In genomic region chr4:101356928-101357327, GRCh38 we compare ENCODE assay signal across 10 cellular contexts. TPM values are rescaled to one million over a fixed set of nuclear protein-coding genes. Genes with fewer than 3 reads are reported as not detected.
A peak's percentile ranks its signal among the peaks of the same experiment; 100 is the strongest.
DNase-seq lines count a peak whose midpoint lies in the region; ATAC-seq and TF ChIP-seq lines count a peak whose summit lies in the region.
"Had no signal": no experiment of that assay in that cellular context is flagged by ENCODE, and none has a peak within 500 bp of the region (broad histone marks: within the 10 kb centered on the region; RNA-seq: fewer than 3 reads in every experiment).

No MANE protein-coding gene starts in this region.

- no peaks in the 10 kb centered on the region for H4K20me1 ChIP-seq in mammary epithelial cell (ENCODE audit: insufficient read depth, low read length)
- H4K20me1 ChIP-seq: BLaER1 had no signal

- dilution Hi-C loops in mammary epithelial cell (cut with HindIII; ENCODE audit: low sequenced_read_pairs), result no loop called here

- H3K27me3 ChIP-seq in mammary epithelial cell (ENCODE audit: insufficient read depth, low read length) (no peaks in the 10 kb centered on the region), lower lobe of right lung (ENCODE audit: low read depth) (no peaks in the 10 kb centered on the region), esophagus muscularis mucosa (no peaks in the 10 kb centered on the region)
- H3K27me3 ChIP-seq: BLaER1 had no signal

- peak overlapping the region; percentile 90 for H3K4me2 ChIP-seq in mammary epithelial cell (ENCODE audit: insufficient read depth, low read depth, low read length)

- peak overlapping the region; percentile 50 for H2AFZ ChIP-seq in mammary epithelial cell (ENCODE audit: low read depth, low read length)

- CTCF ChIA-PET in mammary epithelial cell (lab: Charles Lee; ENCODE audit: low non-redundant PET), result no interaction called here

- peak overlapping the region in 2 of 3 experiments; percentile 14 to 41 for H3K4me3 ChIP-seq in mammary epithelial cell (replicated peaks in 1 of 3; ENCODE audit: insufficient read depth in 1 of 3, low read depth in 2 of 3, low read length in 3 of 3)
- H3K4me3 ChIP-seq in lower lobe of right lung, result no peak overlapping the region
- H3K4me3 ChIP-seq in esophagus muscularis mucosa, result no peak overlapping the region
- H3K4me3 ChIP-seq: BLaER1 had no signal

- H3K79me2 ChIP-seq in mammary epithelial cell (ENCODE audit: insufficient read depth, low read length), result no peaks in the 10 kb centered on the region

- H3K9ac ChIP-seq in mammary epithelial cell (ENCODE audit: insufficient read depth, low read length), result peak overlapping the region; percentile 86
- H3K9ac ChIP-seq: BLaER1 had no signal

- no peak for TF ChIP-seq EP300 in esophagus muscularis mucosa (IDR thresholded peaks at IDR 0.05)

- no TSS peak for BruUV-seq in mammary epithelial cell (replicated peaks; lab: Mats Ljungman, UMichigan)

- TF ChIP-seq CTCF in mammary epithelial cell (conservative IDR thresholded peaks at IDR 0.05 in 1 of 2, IDR thresholded peaks at IDR 0.05 in 1 of 2; ENCODE audit: extremely low read depth in 1 of 2, insufficient read depth in 1 of 2, low read depth in 1 of 2, low read length in 2 of 2) (no peak), lower lobe of right lung (IDR thresholded peaks at IDR 0.05) (no peak), esophagus muscularis mucosa (IDR thresholded peaks at IDR 0.05) (no peak)

- peak overlapping the region; percentile 100 for H3K27ac ChIP-seq in mammary epithelial cell (ENCODE audit: insufficient read depth, low read depth, low read length)
- H3K27ac ChIP-seq in lower lobe of right lung, result no peak overlapping the region
- H3K27ac ChIP-seq in esophagus muscularis mucosa (replicated peaks in 1 of 4), result no peak overlapping the region
- H3K27ac ChIP-seq: BLaER1 had no signal

- DNase-seq in ACHN, result peak; percentile 85
- peak; percentile 95 for DNase-seq in HT1080 (ENCODE audit: low read depth)
- peak; percentile 98 for DNase-seq in mammary epithelial cell
- DNase-seq in lower lobe of right lung, result no peak
- no peak for DNase-seq in esophagus muscularis mucosa (ENCODE audit: extremely low spot score)
- DNase-seq in stimulated activated naive CD4-positive, alpha-beta T cell treated with Interleukin-2 at 50 U/mL for 16 hours (lab: John Stamatoyannopoulos, UW), result no peak
- DNase-seq in globus pallidus (ENCODE audit: low spot score), result no peak
- DNase-seq in medulla oblongata (ENCODE audit: extremely low spot score), result no peak
- DNase-seq: stimulated activated CD4-positive, alpha-beta T cell treated with anti-CD3 and anti-CD28 coated beads, Interleukin-2, amount 100 ng/mL, for 48 hours had no signal

- H3K36me3 ChIP-seq in mammary epithelial cell (ENCODE audit: insufficient read depth, low read length) (no peaks in the 10 kb centered on the region), lower lobe of right lung (no peaks in the 10 kb centered on the region), esophagus muscularis mucosa (no peaks in the 10 kb centered on the region)
- H3K36me3 ChIP-seq: BLaER1 had no signal

- H3K9me3 ChIP-seq in mammary epithelial cell (replicated peaks; ENCODE audit: insufficient read depth, low read length) (no peaks in the 10 kb centered on the region), lower lobe of right lung (no peaks in the 10 kb centered on the region), esophagus muscularis mucosa (no peaks in the 10 kb centered on the region)
- H3K9me3 ChIP-seq: BLaER1 had no signal

- TF ChIP-seq POLR2A in esophagus muscularis mucosa (IDR thresholded peaks at IDR 0.05; ENCODE audit: low read depth), result no peak

- intact Hi-C loops in mammary epithelial cell (cut with micrococcal nuclease) (loop anchor here (1.0 kb wide), 2 partner anchors 9 to 10 kb away; no protein-coding TSS in a partner anchor), lower lobe of right lung (cut with DNase I) (no loop called here), esophagus muscularis mucosa (cut with DNase I) (no loop called here)

- ATAC-seq in lower lobe of right lung, result peak; percentile 74 to 75

- H3K4me1 ChIP-seq in mammary epithelial cell (ENCODE audit: insufficient read depth, low read length) (peaks cover 37% of the 10 kb centered on the region), lower lobe of right lung (peaks cover 13% of the 10 kb centered on the region), esophagus muscularis mucosa (peaks cover 0 to 16% (median 12%) of the 10 kb centered on the region in 4 donors)

- in situ Hi-C loops in ACHN (cut with HindIII; ENCODE audit: low pct_ligation_motif_present, low pct_unique_long_range_greater_than_20kb, low sequenced_read_pairs) (no loop called here), mammary epithelial cell (cut with MboI; ENCODE audit: low sequenced_read_pairs in 2 of 2) (no loop called here)

RNA-seq across cellular contexts. Expression of gene PPP3CA, which starts 9.6 kb away (rescaled TPM):
- total RNA-seq in HT1080 (2014; rRNA removed; shearing (Covaris generic)), result 37.7 and 39.6 TPM in 2 replicates
- 30.0 and 37.3 TPM in 2 replicates for polyA plus RNA-seq in HT1080 (2015; cell fraction: cytosol; rRNA removed)
- polyA plus RNA-seq in HT1080 (2015; cell fraction: nucleus; rRNA removed), result 38.8 and 41.3 TPM in 2 replicates
- total RNA-seq in mammary epithelial cell (10 to 100 TPM; 85.5 to 88.4 TPM), lower lobe of right lung (50.2 TPM), esophagus muscularis mucosa (10 to 100 TPM; 21.3 to 31.6 (median 23.3) TPM)
- 28.1 TPM for polyA plus RNA-seq in mammary epithelial cell
- polyA minus RNA-seq in mammary epithelial cell, result 104 TPM

Comparison
In these comparisons a context has a peak if more than half of its experiments do, and no peak if none do; other contexts are left out.
1. DNase-seq: peak in ACHN (single experiment), HT1080 (single experiment) and mammary epithelial cell (single experiment); none in lower lobe of right lung (single experiment), esophagus muscularis mucosa (single experiment), stimulated activated naive CD4-positive, alpha-beta T cell treated with Interleukin-2 at 50 U/mL for 16 hours (single experiment), globus pallidus (single experiment) and medulla oblongata (single experiment).
2. H3K4me3 ChIP-seq: peak in mammary epithelial cell (2 of 3); none in lower lobe of right lung (single experiment) and esophagus muscularis mucosa (0 of 4).